8 cellular contexts compared by ENCODE assay signal in the genomic region with DNA sequence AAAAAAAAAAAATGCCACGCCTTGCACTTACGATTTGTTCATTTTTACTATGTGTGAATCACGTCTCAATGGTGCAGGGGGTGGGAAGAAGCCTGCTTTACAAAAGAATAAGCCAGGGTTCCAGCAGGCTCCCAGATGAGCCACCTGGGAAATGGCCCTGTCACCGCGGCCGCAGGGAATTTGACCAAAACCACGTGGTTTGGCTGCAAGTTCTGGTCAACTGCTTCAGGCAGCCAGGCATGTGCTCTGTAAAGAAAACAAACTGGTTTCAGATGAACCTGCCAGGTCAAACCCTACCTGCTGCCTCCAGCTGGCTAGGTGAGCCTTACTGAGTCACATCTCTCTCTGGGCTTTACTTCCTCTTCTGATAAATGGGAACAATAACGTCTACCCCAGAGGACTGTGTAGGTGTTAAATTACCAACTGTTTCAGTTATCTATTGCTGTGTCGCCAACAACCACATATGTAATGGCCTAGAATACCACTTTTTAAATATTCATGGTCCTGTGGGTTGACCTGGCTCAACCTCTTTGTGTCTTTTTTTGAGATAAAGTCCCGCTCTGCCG. TPM values are rescaled to one million over a fixed set of nuclear protein-coding genes. Genes with fewer than 3 reads are reported as not detected.
A peak's percentile ranks its signal among the peaks of the same experiment; 100 is the strongest.
DNase-seq lines count a peak whose midpoint lies in the region; ATAC-seq and TF ChIP-seq lines count a peak whose summit lies in the region.

No MANE protein-coding gene starts in this region.

- intact Hi-C loops in esophagus squamous epithelium (cut with DNase I) (no loop called here), testis (cut with DNase I; ENCODE audit: low total_unique reads) (no loop called here)

- no peaks in the 10 kb centered on the region for H3K9me3 Mint-ChIP-seq in H9

- no peak overlapping the region for H3K23ac ChIP-seq in H9 (ENCODE audit: insufficient read length, low read depth, low read length)

- H3K4ac ChIP-seq in H9 (ENCODE audit: low read depth, low read length) = no peak overlapping the region

- H4K5ac ChIP-seq in H9 (ENCODE audit: insufficient read length, low read depth, low read length) = no peak overlapping the region

- H3K4me2 ChIP-seq in H9 (ENCODE audit: insufficient read depth, insufficient read length, low read length) = no peak overlapping the region

- no peak overlapping the region for H2BK15ac ChIP-seq in H9 (ENCODE audit: low read depth, low read length)

- no peak overlapping the region for H4K91ac ChIP-seq in H9 (ENCODE audit: insufficient read length, low read depth, low read length)

- H2AFZ ChIP-seq in H9 (ENCODE audit: low read length) = no peak overlapping the region

- H2BK20ac ChIP-seq in H9 (ENCODE audit: low read depth, low read length, poor library complexity, severe bottlenecking) = no peak overlapping the region

- H3K79me1 ChIP-seq in H9 (ENCODE audit: insufficient read depth, low read depth, low read length, poor library complexity, severe bottlenecking) = no peaks in the 10 kb centered on the region

- peaks cover 35% of the 10 kb centered on the region for H3K27me3 Mint-ChIP-seq in H9 (ENCODE audit: low read depth)

- H3K27ac ChIP-seq in esophagus squamous epithelium (peak overlapping the region; percentile 81 to 92 (median 88)), skin epidermis (peak overlapping the region in 14 of 21 experiments; percentile 3 to 77 (median 53)), testis (peak overlapping the region in 1 of 2 donors; percentile 19), H9 (ENCODE audit: insufficient read length, low read depth, low read length) (no peak overlapping the region)

- TF ChIP-seq CTCF in NB4 (IDR thresholded peaks at IDR 0.05; ENCODE audit: low read depth, low read length) (no peak), esophagus squamous epithelium (IDR thresholded peaks at IDR 0.05) (no peak), testis (IDR thresholded peaks at IDR 0.05) (no peak), H9 (conservative IDR thresholded peaks at IDR 0.05) (no peak)

- no peak overlapping the region for H3K18ac ChIP-seq in H9 (ENCODE audit: insufficient read length, low read depth, low read length)

- peak; percentile 59 for ATAC-seq in GM18861 (IDR thresholded peaks at IDR 0.05; ENCODE audit: unreplicated experiment)
- no peak for ATAC-seq in GM21576 (IDR thresholded peaks at IDR 0.05; ENCODE audit: unreplicated experiment)
- no peak for ATAC-seq in GM19328 (IDR thresholded peaks at IDR 0.05; ENCODE audit: unreplicated experiment)

- DNase-seq in NB4 (ENCODE audit: low read depth) (peak; percentile 66), esophagus squamous epithelium (lab: John Stamatoyannopoulos, UW) (no peak), testis (no peak), H9 (no peak)

- no peak overlapping the region for H3K27ac Mint-ChIP-seq in H9

- H3K4me3 Mint-ChIP-seq in H9 = no peak overlapping the region

- 32 to 36% methylated on average over 11 of the region's 11 CpGs for WGBS in esophagus squamous epithelium, 2 donors
- 56 to 57% methylated on average over 11 of the region's 11 CpGs for WGBS in testis, 2 donors
- whole genome bisulfite sequencing in H9 (ENCODE audit: extremely low coverage, insufficient read length, low lambda C conversion rate) = no CpG with 5 or more reads among the region's 11 CpGs

- H3K56ac ChIP-seq in H9 (ENCODE audit: insufficient read length, low read depth, low read length) = no peak overlapping the region

- no peaks in the 10 kb centered on the region for H3K79me2 ChIP-seq in H9 (ENCODE audit: insufficient read depth, low read length)

- no peak overlapping the region for H2AK5ac ChIP-seq in H9 (ENCODE audit: insufficient read length, low read length)

- H3K23me2 ChIP-seq in H9 (ENCODE audit: insufficient read length, low read depth, low read length, poor library complexity, severe bottlenecking) = no peaks in the 10 kb centered on the region

- H3K9me3 ChIP-seq in esophagus squamous epithelium (no peaks in the 10 kb centered on the region), testis (no peaks in the 10 kb centered on the region), H9 (ENCODE audit: control insufficient read depth, low read depth, low read length) (no peaks in the 10 kb centered on the region)

- peaks cover 3 to 21% (median 16%) of the 10 kb centered on the region in 3 experiments; a peak in 6 of 7 replicates for H3K36me3 Mint-ChIP-seq in H9 (ENCODE audit: insufficient read depth in 1 of 3, low read depth in 3 of 3)

- H3K36me3 ChIP-seq in esophagus squamous epithelium (peaks cover 0 to 30% (median 12%) of the 10 kb centered on the region in 3 donors), testis (ENCODE audit: low read depth, missing control alignments) (no peaks in the 10 kb centered on the region)

- H2BK5ac ChIP-seq in H9 (ENCODE audit: insufficient read length, low read length) = no peak overlapping the region

- H4K20me1 ChIP-seq in H9 (ENCODE audit: control insufficient read depth, insufficient read depth, insufficient read length) = no peaks in the 10 kb centered on the region

- no peak overlapping the region for H3K9ac ChIP-seq in H9 (ENCODE audit: extremely low read depth, insufficient read length, low read length)

- peaks cover 16 to 25% of the 10 kb centered on the region in 2 experiments for H3K4me1 Mint-ChIP-seq in H9

- no peak overlapping the region for H2BK120ac ChIP-seq in H9 (ENCODE audit: low read depth, low read length, poor library complexity, severe bottlenecking)

- H3K14ac ChIP-seq in H9 (ENCODE audit: insufficient read depth, low read length) = no peak overlapping the region

- H3K4me1 ChIP-seq in esophagus squamous epithelium (peaks cover 13 to 76% (median 14%) of the 10 kb centered on the region in 3 donors), testis (no peaks in the 10 kb centered on the region), H9 (ENCODE audit: insufficient read depth, low read length) (no peaks in the 10 kb centered on the region)

- H3K27me3 ChIP-seq in esophagus squamous epithelium (no peaks in the 10 kb centered on the region), testis (no peaks in the 10 kb centered on the region), H9 (ENCODE audit: insufficient read depth, low read length) (no peaks in the 10 kb centered on the region; the same call in 1 of the 2 replicates)

- H2BK12ac ChIP-seq in H9 (ENCODE audit: insufficient read length, low read depth, low read length) = no peak overlapping the region

- H3K4me3 ChIP-seq in NB4 (ENCODE audit: low read depth, low read length) = no peak overlapping the region
- H3K4me3 ChIP-seq in esophagus squamous epithelium = peak overlapping the region in 1 of 4 donors; percentile 2
- no peak overlapping the region for H3K4me3 ChIP-seq in skin epidermis
- H3K4me3 ChIP-seq in testis = no peak overlapping the region

- TF ChIP-seq POLR2A in NB4 (IDR thresholded peaks at IDR 0.05; ENCODE audit: extremely low read depth, insufficient read length) (no peak), esophagus squamous epithelium (IDR thresholded peaks at IDR 0.05) (no peak), testis (IDR thresholded peaks at IDR 0.05) (no peak)

- H3T11ph ChIP-seq in H9 (ENCODE audit: low read length) = no peak overlapping the region

- no peak overlapping the region for H4K8ac ChIP-seq in H9 (replicated peaks; ENCODE audit: insufficient read length, low read depth, low read length)

RNA-seq across cellular contexts. Expression of a gene that starts 30.5 kb away (rescaled TPM):
- total RNA-seq in esophagus squamous epithelium (10 to 100 TPM; 14.3 to 22.5 (median 20.7) TPM), testis (10 to 100 TPM; 36.7 to 40.6 TPM), H9 (2021) (26.9 and 28.8 TPM in 2 replicates)
- polyA plus RNA-seq in testis (ENCODE audit: insufficient read depth, low read depth, low replicate concordance) = 21.4 TPM

RNA-seq across cellular contexts. Expression of a gene that starts 46.0 kb away (rescaled TPM):
- total RNA-seq in esophagus squamous epithelium (not detected), testis (1 to 10 TPM in 1 of 2 donors, under 1 TPM in 1; 0.81 to 4.8 TPM), H9 (2021) (0.31 and 0.59 TPM in 2 replicates)
- polyA plus RNA-seq in testis (ENCODE audit: insufficient read depth, low read depth, low replicate concordance) = not detected
